In genomic region chr21:33937931-33938339, GRCh38 we compare ENCODE assay signal across 13 cellular contexts. TPM values are rescaled to one million over a fixed set of nuclear protein-coding genes. Genes with fewer than 3 reads are reported as not detected.
DNase-seq lines count a peak whose midpoint lies in the region; ATAC-seq and TF ChIP-seq lines count a peak whose summit lies in the region.
"Had no signal": no experiment of that assay in that cellular context is flagged by ENCODE, and none has a peak within 500 bp of the region (broad histone marks: within the 10 kb centered on the region; RNA-seq: fewer than 3 reads in every experiment).

No MANE protein-coding gene starts in this region.

- H3K4me3 ChIP-seq in HL-60 (replicated peaks; ENCODE audit: insufficient read depth, low read length), result no peak overlapping the region
- no peak overlapping the region for H3K4me3 ChIP-seq in OCI-LY7 (ENCODE audit: low read depth, low read length, poor library complexity, severe bottlenecking)
- H3K4me3 ChIP-seq: gastroesophageal sphincter, SK-N-MC, upper lobe of left lung had no signal

- no peaks in the 10 kb centered on the region for H3K36me3 ChIP-seq in OCI-LY7 (ENCODE audit: insufficient read depth, low read length)
- H3K36me3 ChIP-seq: gastroesophageal sphincter, upper lobe of left lung had no signal

- TF ChIP-seq CTCF in HL-60 (IDR thresholded peaks at IDR 0.05; ENCODE audit: insufficient read depth, low read length) (no peak), OCI-LY7 (conservative IDR thresholded peaks at IDR 0.05; ENCODE audit: low read length) (no peak)

- BruUV-seq in OCI-LY7 (replicated peaks; lab: Mats Ljungman, UMichigan), result no TSS peak

- H3K4me1 Mint-ChIP-seq in activated naive CD4-positive, alpha-beta T cell treated with anti-CD3 and anti-CD28 coated beads, Interleukin-2, amount 10 ng/mL, durations not matched to agents 7 days and 5 days, result peaks cover 80% of the 10 kb centered on the region
- H3K4me1 Mint-ChIP-seq in stimulated activated memory B cell treated with anti-CD40 and anti-IgM and Interleukin-4, amounts not matched to agents 10 μg/mL and 1 μg/mL and 100 μg/mL, for 72 hours, result peaks cover 16% of the 10 kb centered on the region

- H3K9me2 ChIP-seq in OCI-LY7 (ENCODE audit: insufficient read depth, low read length), result no peaks in the 10 kb centered on the region

- CTCF ChIA-PET in OCI-LY7 (lab: Charles Lee; ENCODE audit: unreplicated experiment), result no interaction called here
- CTCF ChIA-PET in activated naive CD4-positive, alpha-beta T cell treated with anti-CD3 and anti-CD28 coated beads, Interleukin-2, amount 10 ng/mL, durations not matched to agents 7 days and 5 days (lab: Charles Lee), result interaction anchor here (1.3 to 3.7 kb wide), 3 partner anchors 10 to 410 kb away, joined by 3 to 25 read pairs (median 6); no protein-coding TSS in a partner anchor

- no peak overlapping the region; the same call in 1 of the 2 replicates for H3K4me2 ChIP-seq in OCI-LY7 (ENCODE audit: low read length)

- no peaks in the 10 kb centered on the region for H4K20me1 ChIP-seq in OCI-LY7 (ENCODE audit: insufficient read depth, low read length)

- ATAC-seq in stimulated activated memory B cell treated with anti-CD40 and anti-IgM and Interleukin-4, amounts not matched to agents 10 μg/mL and 1 μg/mL and 100 μg/mL, for 72 hours, result peak; percentile 70
- ATAC-seq: gastroesophageal sphincter had no signal

- H3K36me3 Mint-ChIP-seq in activated naive CD4-positive, alpha-beta T cell treated with anti-CD3 and anti-CD28 coated beads, Interleukin-2, amount 10 ng/mL, durations not matched to agents 7 days and 5 days, result peaks cover 57% of the 10 kb centered on the region
- no peaks in the 10 kb centered on the region for H3K36me3 Mint-ChIP-seq in stimulated activated memory B cell treated with anti-CD40 and anti-IgM and Interleukin-4, amounts not matched to agents 10 μg/mL and 1 μg/mL and 100 μg/mL, for 72 hours

- no peaks in the 10 kb centered on the region for H3K79me2 ChIP-seq in OCI-LY7 (ENCODE audit: insufficient read depth, low read depth, low read length)

- no peaks in the 10 kb centered on the region for H3K27me3 ChIP-seq in HL-60 (ENCODE audit: insufficient read depth, poor library complexity, severe bottlenecking)
- H3K27me3 ChIP-seq: gastroesophageal sphincter, upper lobe of left lung had no signal

- POLR2A ChIA-PET in OCI-LY7 (lab: Charles Lee), result interaction anchor here (0.8 to 1.4 kb wide), 5 partner anchors 10 to 154 kb away, joined by 3 to 8 read pairs (median 3); no protein-coding TSS in a partner anchor

- H3K9me3 ChIP-seq in OCI-LY7 (ENCODE audit: low read length), result no peaks in the 10 kb centered on the region
- H3K9me3 ChIP-seq: gastroesophageal sphincter, upper lobe of left lung had no signal

- no peaks in the 10 kb centered on the region for H3K27me3 Mint-ChIP-seq in activated naive CD4-positive, alpha-beta T cell treated with anti-CD3 and anti-CD28 coated beads, Interleukin-2, amount 10 ng/mL, durations not matched to agents 7 days and 5 days
- no peaks in the 10 kb centered on the region for H3K27me3 Mint-ChIP-seq in stimulated activated memory B cell treated with anti-CD40 and anti-IgM and Interleukin-4, amounts not matched to agents 10 μg/mL and 1 μg/mL and 100 μg/mL, for 72 hours

- DNase-seq in HL-60 (ENCODE audit: low read depth in 1 of 2, low spot score in 1 of 2) (peak in 1 of 2 experiments; percentile 61), OCI-LY7 (ENCODE audit: low spot score) (no peak), SIG-M5 treated with dmso at 0.1 percent for 504 hours (lab: John Stamatoyannopoulos, UW; ENCODE audit: unreplicated experiment) (no peak), NCI-H2196 treated with DMSO at 0.1 percent for 48 hours (lab: John Stamatoyannopoulos, UW; ENCODE audit: unreplicated experiment) (no peak)
- no peak for DNase-seq in activated naive CD4-positive, alpha-beta T cell treated with anti-CD3 and anti-CD28 coated beads, Interleukin-2, amount 10 ng/mL, durations not matched to agents 7 days and 5 days
- no peak for DNase-seq in effector CD4-positive, alpha-beta T cell
- DNase-seq: cortex of kidney, NCI-H1092 treated with DMSO at 0.1 percent for 48 hours, NCI-H526 treated with DMSO at 0.1 percent for 48 hours, upper lobe of left lung had no signal

- no peak overlapping the region for H3K4me3 Mint-ChIP-seq in activated naive CD4-positive, alpha-beta T cell treated with anti-CD3 and anti-CD28 coated beads, Interleukin-2, amount 10 ng/mL, durations not matched to agents 7 days and 5 days
- H3K4me3 Mint-ChIP-seq in stimulated activated memory B cell treated with anti-CD40 and anti-IgM and Interleukin-4, amounts not matched to agents 10 μg/mL and 1 μg/mL and 100 μg/mL, for 72 hours, result peak overlapping the region; percentile 18

- H3K9me3 Mint-ChIP-seq in activated naive CD4-positive, alpha-beta T cell treated with anti-CD3 and anti-CD28 coated beads, Interleukin-2, amount 10 ng/mL, durations not matched to agents 7 days and 5 days, result no peaks in the 10 kb centered on the region
- no peaks in the 10 kb centered on the region for H3K9me3 Mint-ChIP-seq in stimulated activated memory B cell treated with anti-CD40 and anti-IgM and Interleukin-4, amounts not matched to agents 10 μg/mL and 1 μg/mL and 100 μg/mL, for 72 hours

- intact Hi-C loops in OCI-LY7 (cut with micrococcal nuclease; ENCODE audit: unreplicated experiment), result no loop called here

- H3K4me1 ChIP-seq in OCI-LY7 (ENCODE audit: insufficient read depth, low read length, poor library complexity, severe bottlenecking), result peaks cover 21% of the 10 kb centered on the region

- peak overlapping the region; percentile 47; the same call in 1 of the 2 replicates for H2AFZ ChIP-seq in OCI-LY7 (ENCODE audit: low read length)

- peak overlapping the region; percentile 97 for H3K27ac Mint-ChIP-seq in activated naive CD4-positive, alpha-beta T cell treated with anti-CD3 and anti-CD28 coated beads, Interleukin-2, amount 10 ng/mL, durations not matched to agents 7 days and 5 days
- no peak overlapping the region for H3K27ac Mint-ChIP-seq in stimulated activated memory B cell treated with anti-CD40 and anti-IgM and Interleukin-4, amounts not matched to agents 10 μg/mL and 1 μg/mL and 100 μg/mL, for 72 hours

- H3K27ac ChIP-seq in HL-60 (replicated peaks) (peak overlapping the region; percentile 64), OCI-LY7 (ENCODE audit: low read depth, low read length, poor library complexity, severe bottlenecking) (no peak overlapping the region)

RNA-seq across cellular contexts. Expression of gene ATP5PO, which starts 22.3 kb away (rescaled TPM):
- total RNA-seq in OCI-LY7 (2014; rRNA removed; shearing (Covaris generic)), result 180 and 210 TPM in 2 replicates
- 206 and 227 TPM in 2 replicates for total RNA-seq in OCI-LY7 (2022)
